In the genomic region with DNA sequence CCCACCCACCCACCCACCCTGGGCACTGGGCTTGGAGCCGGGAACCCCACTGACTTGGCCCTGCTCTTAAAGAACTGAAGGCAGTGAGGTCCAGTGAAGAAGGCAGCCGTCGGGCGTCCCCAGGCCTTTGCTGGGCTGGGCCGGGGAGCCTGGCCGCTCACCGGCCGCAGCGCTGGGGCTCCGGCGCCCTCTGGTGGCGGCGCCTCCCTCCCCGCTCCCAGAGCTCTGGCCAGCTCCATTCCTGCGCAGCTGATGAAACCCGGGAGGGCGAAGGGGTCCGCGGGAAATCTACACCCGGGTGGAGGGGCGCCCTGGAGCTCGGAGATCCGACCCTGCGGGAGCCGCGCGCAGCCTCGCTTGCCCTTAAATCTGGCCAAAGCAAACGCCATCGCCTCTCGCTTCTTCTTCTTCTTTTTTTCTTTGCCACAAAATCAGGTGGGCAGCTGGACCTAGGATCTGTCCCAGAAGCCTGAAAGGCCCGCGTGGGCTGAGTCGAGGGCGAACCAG, we compare ENCODE assay signal across 8 cellular contexts. TPM values are rescaled to one million over a fixed set of nuclear protein-coding genes. Genes with fewer than 3 reads are reported as not detected.
DNase-seq lines count a peak whose midpoint lies in the region; ATAC-seq, FAIRE-seq and TF ChIP-seq lines count a peak whose summit lies in the region.

No MANE protein-coding gene starts in this region.

- in situ Hi-C loops in ACHN (cut with HindIII; ENCODE audit: low pct_ligation_motif_present, low pct_unique_long_range_greater_than_20kb, low sequenced_read_pairs) = no loop called here

- ATAC-seq in HG03103 (IDR thresholded peaks at IDR 0.05; ENCODE audit: low read depth, unreplicated experiment) (peak; percentile 55), esophagus mucosa (peak; percentile 82)

- H3K4me3 ChIP-seq in WI38 (ENCODE audit: low read depth, low read length) = no peak overlapping the region

- FAIRE-seq in urothelium cell line (lab: Jason Lieb, UNC) = peak; percentile 30

- peak; percentile 53 for DNase-seq in ACHN
- DNase-seq in GM03348 (ENCODE audit: low spot score) = peak; percentile 96
- peak; percentile 53 for DNase-seq in mucosa of gallbladder (ENCODE audit: low spot score)
- peak; percentile 93 for DNase-seq in urothelium cell line (ENCODE audit: low spot score)
- DNase-seq in GF-D8 (lab: John Stamatoyannopoulos, UW) = no peak

- TF ChIP-seq CTCF in WI38 (IDR thresholded peaks at IDR 0.05; ENCODE audit: low read depth, low read length) = peak; percentile 91

RNA-seq across cellular contexts. Expression of gene CXCL12, which starts 1.7 kb away (rescaled TPM):
- 14.0 TPM for total RNA-seq in esophagus mucosa
- total RNA-seq in mucosa of gallbladder = 74.3 TPM
